In genomic region chr6:32178547-32179440, GRCh38 we compare ENCODE assay signal across 8 cellular contexts. TPM values are rescaled to one million over a fixed set of nuclear protein-coding genes. Genes with fewer than 3 reads are reported as not detected.
DNase-seq lines count a peak whose midpoint lies in the region; ATAC-seq and TF ChIP-seq lines count a peak whose summit lies in the region.

No MANE protein-coding gene starts in this region.

- ATAC-seq in lung (ENCODE audit: insufficient read depth, low FRiP score) = no peak

- H3K36me3 ChIP-seq in HUES48 (ENCODE audit: control insufficient read depth, insufficient read depth, low read length) (peaks cover 43% of the 10 kb centered on the region), lung (ENCODE audit: control insufficient read depth in 2 of 2, insufficient read depth in 2 of 2, low read length in 2 of 2) (peaks cover 0 to 17% of the 10 kb centered on the region in 2 donors), urinary bladder (ENCODE audit: insufficient read depth) (no peaks in the 10 kb centered on the region)

- no peaks in the 10 kb centered on the region for H3K27me3 ChIP-seq in HUES48 (ENCODE audit: control insufficient read depth, insufficient read depth, low read length)
- H3K27me3 ChIP-seq in lung (ENCODE audit: control insufficient read depth, insufficient read depth) = no peaks in the 10 kb centered on the region

- no peak for TF ChIP-seq CTCF in AG10803 (conservative IDR thresholded peaks at IDR 0.05; ENCODE audit: low read length)
- TF ChIP-seq CTCF in lung (IDR thresholded peaks at IDR 0.05; ENCODE audit: control extremely low read depth, extremely low read depth) = no peak
- no peak for TF ChIP-seq CTCF in GM20000 (IDR thresholded peaks at IDR 0.05; ENCODE audit: extremely low read depth, missing control alignments)

- H3K4me1 ChIP-seq in HUES48 (ENCODE audit: control insufficient read depth, insufficient read depth, low read length) (peaks cover 18% of the 10 kb centered on the region), lung (ENCODE audit: control insufficient read depth in 2 of 2, insufficient read depth in 2 of 2, low read length in 2 of 2) (peaks cover 11 to 12% of the 10 kb centered on the region in 2 donors), urinary bladder (ENCODE audit: insufficient read depth) (peaks cover 3% of the 10 kb centered on the region)

- 2% methylated on average over 24 of the region's 24 CpGs for WGBS in lung, 2 donors
- 3% methylated on average over 24 of the region's 24 CpGs for WGBS in urinary bladder

- H3K9ac ChIP-seq in HUES48 (ENCODE audit: low read depth, low read length) = peak overlapping the region; percentile 67

- H3K27ac ChIP-seq in HUES48 (ENCODE audit: low read depth, low read length) (peak overlapping the region; percentile 99), lung (ENCODE audit: low read depth in 1 of 2, low read length in 1 of 2) (peak overlapping the region; percentile 75 to 88), urinary bladder (ENCODE audit: low read depth) (peak overlapping the region; percentile 76)

- H3K9me3 ChIP-seq in HUES48 (ENCODE audit: control insufficient read depth, insufficient read depth, low read length) (no peaks in the 10 kb centered on the region), lung (ENCODE audit: control insufficient read depth in 2 of 2, insufficient read depth in 1 of 2, low read length in 1 of 2) (no peaks in the 10 kb centered on the region)

- DNase-seq in AG10803 (ENCODE audit: low read depth) (no peak), astrocyte of the hippocampus (ENCODE audit: low read depth, low spot score) (peak; percentile 39), lung (ENCODE audit: low spot score) (no peak), NCI-H2081 (lab: John Stamatoyannopoulos, UW) (no peak), AG20443 (ENCODE audit: low spot score) (no peak), GM20000 (ENCODE audit: low spot score) (no peak)

- H3K4me3 ChIP-seq in AG10803 (ENCODE audit: low read length) (peak overlapping the region; percentile 97), HUES48 (ENCODE audit: low read depth, low read length) (peak overlapping the region; percentile 90), lung (peak overlapping the region; percentile 67), urinary bladder (ENCODE audit: low read depth, low read length) (peak overlapping the region; percentile 59)

RNA-seq across cellular contexts. Expression of gene RNF5, which starts 0.6 kb away (rescaled TPM):
- total RNA-seq in lung (10 to 100 TPM; 45.2 to 66.7 TPM), urinary bladder (30.1 TPM)
- polyA plus RNA-seq in lung (10 to 100 TPM; 56.3 to 94.4 TPM), urinary bladder (102 TPM)

RNA-seq across cellular contexts. Expression of gene AGPAT1, which starts 2.9 kb away (rescaled TPM):
- total RNA-seq in lung = 10 to 100 TPM; 24.7 to 52.6 TPM
- 10 to 100 TPM; 32.1 to 48.9 TPM for polyA plus RNA-seq in lung
- 13.8 TPM for total RNA-seq in urinary bladder
- polyA plus RNA-seq in urinary bladder = 93.7 TPM

RNA-seq across cellular contexts. Expression of gene AGER, which starts 5.3 kb away (rescaled TPM):
- 100 to 1,000 TPM; 178 to 342 TPM for total RNA-seq in lung
- 1,000 to 10,000 TPM in 1 of 2 donors, 100 to 1,000 TPM in 1; 352 to 1,487 TPM for polyA plus RNA-seq in lung
- total RNA-seq in urinary bladder = 1.5 TPM
- polyA plus RNA-seq in urinary bladder = 7.6 TPM

RNA-seq across cellular contexts. Expression of gene PBX2, which starts 11.2 kb away (rescaled TPM):
- total RNA-seq in lung (100 to 1,000 TPM in 1 of 2 donors, 10 to 100 TPM in 1; 86.7 to 128 TPM), urinary bladder (44.1 TPM)
- polyA plus RNA-seq in lung (10 to 100 TPM; 56.0 to 85.2 TPM), urinary bladder (62.2 TPM)

RNA-seq across cellular contexts. Expression of gene GPSM3, which starts 13.6 kb away (rescaled TPM):
- total RNA-seq in lung (10 to 100 TPM in 1 of 2 donors, 1 to 10 TPM in 1; 8.1 to 54.0 TPM), urinary bladder (2.2 TPM)
- polyA plus RNA-seq in lung (100 to 1,000 TPM in 1 of 2 donors, 10 to 100 TPM in 1; 40.7 to 145 TPM), urinary bladder (12.8 TPM)

Comparison
In these comparisons a context has a peak if more than half of its experiments do, and no peak if none do; other contexts are left out.
1. RNA of gene AGER, which starts 5.3 kb away (total RNA-seq): 178 to 342 TPM in lung; 1.5 TPM in urinary bladder (single experiment); every median in the first group is over 10 times any median in the second.
2. Peak in every context shown above with its lines, with median percentiles within 50 percentile points of each other: H3K4me3 ChIP-seq and H3K27ac ChIP-seq.